21 cellular contexts compared by ENCODE assay signal in genomic region chr15:80442728-80443403, GRCh38. TPM values are rescaled to one million over a fixed set of nuclear protein-coding genes. Genes with fewer than 3 reads are reported as not detected.
"Had no signal": no experiment of that assay in that cellular context is flagged by ENCODE, and none has a peak within 500 bp of the region (broad histone marks: within the 10 kb centered on the region; RNA-seq: fewer than 3 reads in every experiment).

No MANE protein-coding gene starts in this region.

- H3K4me1 ChIP-seq: colonic mucosa, foreskin keratinocyte, left ventricle myocardium inferior, lower lobe of right lung, transverse colon had no signal

- H3K4me3 ChIP-seq: colonic mucosa, left ventricle myocardium inferior, lower lobe of right lung, thoracic aorta, transverse colon had no signal

- H3K9me3 Mint-ChIP-seq: endodermal cell; memory B cell; mesothelial cell of epicardium; natural killer cell; neural crest cell; stimulated activated effector memory CD8-positive, alpha-beta T cell treated with anti-CD3 and anti-CD28 coated beads, Interleukin-12 subunit alpha, Interleukin-12 subunit beta, amount 100 ng/mL, for 72 hours; stimulated activated naive CD8-positive, alpha-beta T cell treated with anti-CD3 and anti-CD28 coated beads, Interleukin-15, Interleukin-2, amounts not matched to agents 100 ng/mL and 50 ng/mL, for 24 hours had no signal

- H3K4me1 Mint-ChIP-seq: endodermal cell; memory B cell; mesothelial cell of epicardium; natural killer cell; stimulated activated effector memory CD8-positive, alpha-beta T cell treated with anti-CD3 and anti-CD28 coated beads, Interleukin-12 subunit alpha, Interleukin-12 subunit beta, amount 100 ng/mL, for 72 hours had no signal

- H3K36me3 ChIP-seq: colonic mucosa, left ventricle myocardium inferior, lower lobe of right lung, thoracic aorta, transverse colon had no signal

- H3K9me3 ChIP-seq: colonic mucosa, left ventricle myocardium inferior, lower lobe of right lung, thoracic aorta, transverse colon had no signal

- H3K27ac Mint-ChIP-seq: endodermal cell; memory B cell; mesothelial cell of epicardium; natural killer cell; stimulated activated effector memory CD8-positive, alpha-beta T cell treated with anti-CD3 and anti-CD28 coated beads, Interleukin-12 subunit alpha, Interleukin-12 subunit beta, amount 100 ng/mL, for 72 hours; stimulated activated naive CD8-positive, alpha-beta T cell treated with anti-CD3 and anti-CD28 coated beads, Interleukin-15, Interleukin-2, amounts not matched to agents 100 ng/mL and 50 ng/mL, for 24 hours had no signal

- ATAC-seq: foreskin keratinocyte; lower lobe of right lung; natural killer cell; right cardiac atrium; stimulated activated effector memory CD8-positive, alpha-beta T cell treated with anti-CD3 and anti-CD28 coated beads, Interleukin-12 subunit alpha, Interleukin-12 subunit beta, amount 100 ng/mL, for 72 hours had no signal

- H3K27ac ChIP-seq: colonic mucosa, foreskin keratinocyte, left ventricle myocardium inferior, lower lobe of right lung, thoracic aorta, transverse colon had no signal

- H3K4me3 Mint-ChIP-seq: endodermal cell; memory B cell; mesothelial cell of epicardium; natural killer cell; neural crest cell; stimulated activated effector memory CD8-positive, alpha-beta T cell treated with anti-CD3 and anti-CD28 coated beads, Interleukin-12 subunit alpha, Interleukin-12 subunit beta, amount 100 ng/mL, for 72 hours; stimulated activated naive CD8-positive, alpha-beta T cell treated with anti-CD3 and anti-CD28 coated beads, Interleukin-15, Interleukin-2, amounts not matched to agents 100 ng/mL and 50 ng/mL, for 24 hours had no signal

- H3K27me3 ChIP-seq: colonic mucosa, transverse colon had no signal

- DNase-seq: cerebellar nuclear complex; colonic mucosa; dermis blood vessel endothelial cell; effector CD4-positive, alpha-beta T cell; endodermal cell; erythroblast; foreskin keratinocyte; kidney glomerular epithelial cell; left ventricle myocardium inferior; lower lobe of right lung; natural killer cell; right cardiac atrium; stimulated activated CD4-positive, alpha-beta T cell treated with anti-CD3 and anti-CD28 coated beads, Interleukin-4, amount 100 ng/mL, for 1 hour; stimulated activated CD8-positive, alpha-beta memory T cell treated with anti-CD3 and anti-CD28 coated beads, Interleukin-4, amount 100 ng/mL, for 48 hours; transverse colon had no signal

- H3K36me3 Mint-ChIP-seq: memory B cell; mesothelial cell of epicardium; natural killer cell; stimulated activated effector memory CD8-positive, alpha-beta T cell treated with anti-CD3 and anti-CD28 coated beads, Interleukin-12 subunit alpha, Interleukin-12 subunit beta, amount 100 ng/mL, for 72 hours had no signal

RNA-seq across cellular contexts. Expression of gene ARNT2, which starts 38.7 kb away (rescaled TPM):
- total RNA-seq: natural killer cell had no signal
